In the genomic region with DNA sequence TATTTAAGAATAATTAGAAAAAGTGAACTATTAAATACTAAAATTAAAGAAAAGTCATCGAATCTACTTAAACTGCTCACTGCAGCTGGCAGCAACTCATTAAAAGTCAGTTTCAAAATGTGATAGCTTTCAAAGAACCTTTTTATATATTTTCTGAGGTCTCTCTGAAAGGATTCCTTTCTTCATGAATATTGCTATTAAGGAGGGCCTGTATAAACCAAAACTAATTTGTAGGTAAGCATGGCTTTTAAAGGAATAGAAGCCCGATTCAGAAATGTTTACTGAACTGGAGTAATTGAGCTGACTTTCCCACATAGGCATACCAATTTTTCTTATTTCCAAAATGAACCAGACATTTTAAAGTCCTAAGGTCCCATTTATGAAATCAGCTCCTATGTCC, we compare ENCODE assay signal across 17 cellular contexts. TPM values are rescaled to one million over a fixed set of nuclear protein-coding genes. Genes with fewer than 3 reads are reported as not detected.
DNase-seq lines count a peak whose midpoint lies in the region; ATAC-seq and TF ChIP-seq lines count a peak whose summit lies in the region.
"Had no signal": no experiment of that assay in that cellular context is flagged by ENCODE, and none has a peak within 500 bp of the region (broad histone marks: within the 10 kb centered on the region; RNA-seq: fewer than 3 reads in every experiment).

No MANE protein-coding gene starts in this region.

- DNase-seq in COLO829 (ENCODE audit: low spot score) = peak; percentile 83
- no peak for DNase-seq in SK-N-MC (ENCODE audit: low read depth, low spot score)
- DNase-seq in foreskin melanocyte = peak; percentile 42
- no peak for DNase-seq in smooth muscle cell (lab: John Stamatoyannopoulos, UW; ENCODE audit: unreplicated experiment)
- no peak for DNase-seq in mesendoderm
- DNase-seq in naive thymus-derived CD8-positive, alpha-beta T cell = no peak
- DNase-seq: 8988T; Calu3; CD4-positive, alpha-beta memory T cell; HCEC 1CT had no signal

- no peaks in the 10 kb centered on the region for H4K20me1 ChIP-seq in smooth muscle cell (ENCODE audit: low read depth)
- H4K20me1 ChIP-seq: BLaER1 had no signal

- H3F3A ChIP-seq in smooth muscle cell (ENCODE audit: low read depth) = peaks cover 18% of the 10 kb centered on the region

- WGBS in smooth muscle cell (ENCODE audit: low lambda C conversion rate) = 92% methylated on average over 2 of the region's 2 CpGs
- WGBS in mesendoderm (ENCODE audit: extremely low coverage, insufficient coverage, low lambda C conversion rate) = no CpG with 5 or more reads among the region's 2 CpGs

- no peak overlapping the region for H3K4me3 Mint-ChIP-seq in naive thymus-derived CD8-positive, alpha-beta T cell
- H3K4me3 Mint-ChIP-seq: CD14-positive monocyte; CD4-positive, alpha-beta memory T cell; GM23338 had no signal

- no peak overlapping the region for H4K8ac ChIP-seq in mesendoderm (ENCODE audit: low read depth, low read length)

- H2AK5ac ChIP-seq in mesendoderm (ENCODE audit: low read length) = no peak overlapping the region

- H3K9ac ChIP-seq in SK-N-MC (ENCODE audit: insufficient read length) (peak overlapping the region; percentile 44), smooth muscle cell (ENCODE audit: low read depth) (no peak overlapping the region), mesendoderm (ENCODE audit: low read length) (no peak overlapping the region)
- H3K9ac ChIP-seq: BLaER1 had no signal

- peaks cover 9 to 21% (median 16%) of the 10 kb centered on the region in 5 donors for H3K27me3 Mint-ChIP-seq in naive thymus-derived CD8-positive, alpha-beta T cell

- H3K9me3 Mint-ChIP-seq in naive thymus-derived CD8-positive, alpha-beta T cell = peaks cover 0 to 3% (median 0%) of the 10 kb centered on the region in 9 donors
- H3K9me3 Mint-ChIP-seq: CD4-positive, alpha-beta memory T cell; GM23338 had no signal

- H3K4me1 ChIP-seq in smooth muscle cell (ENCODE audit: low read depth) = peaks cover 18% of the 10 kb centered on the region
- no peaks in the 10 kb centered on the region for H3K4me1 ChIP-seq in mesendoderm (ENCODE audit: control insufficient read depth, low read depth, low read length)
- H3K4me1 ChIP-seq: BLaER1 had no signal

- TF ChIP-seq CTCF in smooth muscle cell (IDR thresholded peaks at IDR 0.05; ENCODE audit: borderline replicate concordance, insufficient read depth, poor library complexity, severe bottlenecking) = no peak

- H3K27me3 ChIP-seq in smooth muscle cell (ENCODE audit: low read depth) (no peaks in the 10 kb centered on the region), mesendoderm (ENCODE audit: insufficient read depth, low read length, poor library complexity) (no peaks in the 10 kb centered on the region)
- H3K27me3 ChIP-seq: BLaER1 had no signal

- no peak overlapping the region for H3K27ac Mint-ChIP-seq in naive thymus-derived CD8-positive, alpha-beta T cell
- H3K27ac Mint-ChIP-seq: CD14-positive monocyte; CD4-positive, alpha-beta memory T cell; GM23338 had no signal

- POLR2A ChIA-PET in naive thymus-derived CD8-positive, alpha-beta T cell (lab: Charles Lee) = no interaction called here

- no peaks in the 10 kb centered on the region for H3K79me2 ChIP-seq in smooth muscle cell (ENCODE audit: low read depth)
- no peaks in the 10 kb centered on the region for H3K79me2 ChIP-seq in mesendoderm (ENCODE audit: control insufficient read depth, insufficient read depth, low read length)

- no peaks in the 10 kb centered on the region for H3K9me3 ChIP-seq in SK-N-MC (ENCODE audit: low read depth, low read length)
- no peaks in the 10 kb centered on the region for H3K9me3 ChIP-seq in smooth muscle cell (replicated peaks; ENCODE audit: low read depth)
- H3K9me3 ChIP-seq: BLaER1 had no signal

- no peak for ATAC-seq in GM18873 (IDR thresholded peaks at IDR 0.05; ENCODE audit: low FRiP score, unreplicated experiment)
- no peak for ATAC-seq in naive thymus-derived CD8-positive, alpha-beta T cell
- ATAC-seq: GM23338 had no signal

- H2AFZ ChIP-seq in smooth muscle cell (ENCODE audit: low read depth) = no peak overlapping the region
- H2AFZ ChIP-seq: GM23338 had no signal

- H3K36me3 Mint-ChIP-seq in naive thymus-derived CD8-positive, alpha-beta T cell = no peaks in the 10 kb centered on the region
- H3K36me3 Mint-ChIP-seq: CD14-positive monocyte; CD4-positive, alpha-beta memory T cell had no signal

- no peak overlapping the region for H3K56ac ChIP-seq in mesendoderm (ENCODE audit: low read length)

- H3K4ac ChIP-seq in mesendoderm (ENCODE audit: low read depth, low read length) = no peak overlapping the region

- no peaks in the 10 kb centered on the region for H3K36me3 ChIP-seq in SK-N-MC (ENCODE audit: insufficient read depth, low read length)
- H3K36me3 ChIP-seq in smooth muscle cell (ENCODE audit: low read depth) = no peaks in the 10 kb centered on the region
- H3K36me3 ChIP-seq in mesendoderm (ENCODE audit: control insufficient read depth, insufficient read depth, low read length) = no peaks in the 10 kb centered on the region
- H3K36me3 ChIP-seq: BLaER1 had no signal

- H2BK120ac ChIP-seq in mesendoderm (ENCODE audit: low read depth, low read length) = no peak overlapping the region

- H4K5ac ChIP-seq in mesendoderm (ENCODE audit: low read length) = no peak overlapping the region

- H3K4me3 ChIP-seq in SK-N-MC = peak overlapping the region; percentile 14; the same call in 1 of the 2 replicates
- no peak overlapping the region for H3K4me3 ChIP-seq in smooth muscle cell
- no peak overlapping the region for H3K4me3 ChIP-seq in mesendoderm (ENCODE audit: low read length)
- H3K4me3 ChIP-seq: BLaER1, GM23338 had no signal

- no peak overlapping the region for H3K18ac ChIP-seq in mesendoderm (ENCODE audit: low read length)

- no peak overlapping the region for H2BK5ac ChIP-seq in mesendoderm (ENCODE audit: low read length)

- no peaks in the 10 kb centered on the region for H3K79me1 ChIP-seq in mesendoderm (ENCODE audit: low read length)

- no peak overlapping the region for H3K23ac ChIP-seq in mesendoderm (ENCODE audit: low read length)

- H3K4me1 Mint-ChIP-seq in naive thymus-derived CD8-positive, alpha-beta T cell = peaks cover 0 to 2% (median 0%) of the 10 kb centered on the region in 4 donors
- H3K4me1 Mint-ChIP-seq: CD14-positive monocyte; CD4-positive, alpha-beta memory T cell had no signal

- H3K27ac ChIP-seq in SK-N-MC (peak overlapping the region; percentile 100), smooth muscle cell (ENCODE audit: low read depth) (peak overlapping the region; percentile 70), mesendoderm (ENCODE audit: low read depth, low read length) (no peak overlapping the region)
- H3K27ac ChIP-seq: BLaER1 had no signal

- no peak overlapping the region for H2BK15ac ChIP-seq in mesendoderm (replicated peaks; ENCODE audit: low read depth)

- H3K4me2 ChIP-seq in smooth muscle cell (peak overlapping the region; percentile 59), mesendoderm (ENCODE audit: low read length) (no peak overlapping the region)
- H3K4me2 ChIP-seq: BLaER1, GM23338 had no signal

RNA-seq across cellular contexts. Expression of a gene that starts 41.2 kb away (rescaled TPM):
- total RNA-seq in smooth muscle cell = 433 and 501 TPM in 2 replicates
- 193 and 329 TPM in 2 replicates for polyA plus RNA-seq in smooth muscle cell
- polyA plus RNA-seq in mesendoderm (2013, experiment 1 of 2) = 14.2 TPM
- 14.1 TPM for polyA plus RNA-seq in mesendoderm (2013, experiment 2 of 2)
- total RNA-seq in naive thymus-derived CD8-positive, alpha-beta T cell = under 1 TPM; 0.11 to 0.47 TPM
- polyA plus RNA-seq in naive thymus-derived CD8-positive, alpha-beta T cell = not detected
- polyA plus RNA-seq: CD14-positive monocyte had no signal

RNA-seq across cellular contexts. Expression of a gene that starts 55.8 kb away (rescaled TPM):
- not detected in 2 replicates for total RNA-seq in smooth muscle cell
- not detected in 2 replicates for polyA plus RNA-seq in smooth muscle cell
- polyA plus RNA-seq in mesendoderm (2013, experiment 1 of 2) = not detected
- 0.01 TPM for polyA plus RNA-seq in mesendoderm (2013, experiment 2 of 2)
- total RNA-seq in naive thymus-derived CD8-positive, alpha-beta T cell = not detected
- polyA plus RNA-seq in naive thymus-derived CD8-positive, alpha-beta T cell = not detected
- total RNA-seq: A673; Calu3; CD4-positive, alpha-beta memory T cell; HT-29 had no signal
- polyA plus RNA-seq: AG04450; CD14-positive monocyte; CD4-positive, alpha-beta memory T cell had no signal

Comparison
In these comparisons a context has a peak if more than half of its experiments do, and no peak if none do; other contexts are left out.
1. DNase-seq: peak in COLO829 (single experiment) and foreskin melanocyte (single experiment); none in SK-N-MC (single experiment), smooth muscle cell (single experiment), mesendoderm (single experiment) and naive thymus-derived CD8-positive, alpha-beta T cell (0 of 10).
2. RNA of a gene that starts 41.2 kb away (total RNA-seq): 433 to 501 TPM in smooth muscle cell; 0.11 to 0.47 TPM in naive thymus-derived CD8-positive, alpha-beta T cell; every median in the first group is over 100 times any median in the second.